8 cellular contexts compared by ENCODE assay signal in the genomic region with DNA sequence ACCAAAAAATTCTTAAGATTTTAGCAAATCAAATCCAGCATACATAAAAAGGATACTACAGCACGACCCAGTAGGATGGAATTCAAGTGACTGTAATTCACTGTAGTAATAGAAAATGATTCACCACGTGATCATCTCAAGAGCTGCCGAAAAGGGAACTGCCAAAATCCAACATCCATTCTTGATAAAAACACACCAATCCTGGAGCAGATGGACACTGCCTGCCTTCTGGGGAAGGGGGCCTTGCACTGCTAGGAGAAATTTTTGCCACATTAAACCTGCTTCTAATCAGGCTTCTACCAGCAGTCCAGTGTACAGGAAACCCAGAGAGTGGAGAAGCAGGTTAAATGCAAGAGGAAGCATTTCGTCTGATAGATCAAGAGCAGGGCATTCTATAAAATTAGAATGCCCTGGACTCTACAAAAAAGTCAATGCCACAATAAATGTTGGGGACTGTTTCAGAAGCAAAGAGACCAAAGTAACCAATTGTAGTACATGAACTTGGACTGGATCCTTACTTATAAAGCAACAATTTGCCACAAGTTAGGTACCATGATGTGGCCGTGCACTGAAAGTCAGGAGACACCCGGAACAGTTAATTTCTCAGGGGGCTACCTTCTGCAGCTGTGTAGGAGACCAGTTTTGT. TPM values are rescaled to one million over a fixed set of nuclear protein-coding genes. Genes with fewer than 3 reads are reported as not detected.
DNase-seq lines count a peak whose midpoint lies in the region; ATAC-seq, FAIRE-seq and TF ChIP-seq lines count a peak whose summit lies in the region.
"Not testable (repeated sequence)": the region's sequence is repeated elsewhere in the genome, so short reads cannot be mapped to it uniquely, and the experiment has no call there.

No MANE protein-coding gene starts in this region.

- H2BK20ac ChIP-seq in H1 (ENCODE audit: low read length): not testable (repeated sequence)

- not testable (repeated sequence) for ATAC-seq in WTC11; memory B cell (ENCODE audit: low read depth)

- not testable (repeated sequence) for H3K4ac ChIP-seq in H1 (replicated peaks; ENCODE audit: insufficient read length, low read depth, low read length)

- CTCF ChIA-PET in AG04450 (lab: Charles Lee): interaction anchor here (0.6 to 1.5 kb wide), 3 partner anchors 100 to 167 kb away, joined by 3 to 8 read pairs (median 3); no protein-coding TSS in a partner anchor
- CTCF ChIA-PET in WTC11 (lab: Charles Lee): interaction anchor here (0.6 to 2.3 kb wide), 9 partner anchors 18 to 138 kb away, joined by 3 to 23 read pairs (median 6); partner anchors contain the start of gene ZNF74
- CTCF ChIA-PET in activated naive CD4-positive, alpha-beta T cell treated with anti-CD3 and anti-CD28 coated beads for 36 hours (lab: Charles Lee): interaction anchor here (0.8 to 1.8 kb wide), 5 partner anchors 12 to 75 kb away, joined by 4 to 6 read pairs (median 4); partner anchors contain the start of gene ZNF74
- CTCF ChIA-PET in H1 (lab: Charles Lee; ENCODE audit: partially characterized antibody): interaction anchor here (0.6 to 2.8 kb wide), 15 partner anchors 8 to 295 kb away, joined by 3 to 11 read pairs (median 3); no protein-coding TSS in a partner anchor

- H4K5ac ChIP-seq in H1 (ENCODE audit: insufficient read length, low read depth, low read length): not testable (repeated sequence)

- H2AFZ ChIP-seq in H1 (ENCODE audit: low read length): not testable (repeated sequence)

- not testable (repeated sequence) for H2BK15ac ChIP-seq in H1 (ENCODE audit: low read length)

- peaks cover 36% of the 10 kb centered on the region for H3K4me1 Mint-ChIP-seq in WTC11
- peaks cover 49% of the 10 kb centered on the region for H3K4me1 Mint-ChIP-seq in activated naive CD4-positive, alpha-beta T cell treated with anti-CD3 and anti-CD28 coated beads for 36 hours (ENCODE audit: low read depth)
- not testable (repeated sequence) for H3K4me1 Mint-ChIP-seq in memory B cell

- intact Hi-C loops in activated naive CD4-positive, alpha-beta T cell treated with anti-CD3 and anti-CD28 coated beads for 36 hours (cut with micrococcal nuclease): not testable (repeated sequence)

- not testable (repeated sequence) for TF ChIP-seq CTCF in AG04450 (IDR thresholded peaks at IDR 0.05; ENCODE audit: low read depth, low read length); WTC11 (IDR thresholded peaks at IDR 0.05); H1 (IDR thresholded peaks at IDR 0.05; ENCODE audit: control extremely low read depth in 1 of 3, insufficient read depth in 1 of 3, low read depth in 1 of 3, low read length in 3 of 3)

- not testable (repeated sequence) for H4K20me1 ChIP-seq in H1 (replicated peaks in 1 of 2; ENCODE audit: control insufficient read depth in 1 of 2, insufficient read depth in 2 of 2, low read length in 2 of 2)

- FAIRE-seq in H1 (lab: Jason Lieb, UNC): peak; percentile 42

- not testable (repeated sequence) for H3K9me3 Mint-ChIP-seq in WTC11; activated naive CD4-positive, alpha-beta T cell treated with anti-CD3 and anti-CD28 coated beads for 36 hours; memory B cell

- H3K79me1 ChIP-seq in H1 (ENCODE audit: low read depth, low read length): not testable (repeated sequence)

- H4K8ac ChIP-seq in H1 (ENCODE audit: extremely low read depth, insufficient read depth, low read length): not testable (repeated sequence)

- H3K23ac ChIP-seq in H1 (ENCODE audit: insufficient read length): not testable (repeated sequence)

- not testable (repeated sequence) for H3K18ac ChIP-seq in H1 (ENCODE audit: extremely low read depth, low read length)

- not testable (repeated sequence) for H3K4me1 ChIP-seq in H1 (replicated peaks in 1 of 4; ENCODE audit: control insufficient read depth in 3 of 4, insufficient read depth in 4 of 4, low read length in 3 of 4)
- H3K4me1 ChIP-seq in skeletal muscle satellite cell (ENCODE audit: control insufficient read depth, insufficient read depth, low read length): peaks cover 27% of the 10 kb centered on the region

- H3K36me3 Mint-ChIP-seq in WTC11; activated naive CD4-positive, alpha-beta T cell treated with anti-CD3 and anti-CD28 coated beads for 36 hours (ENCODE audit: low read depth); memory B cell: not testable (repeated sequence)

- not testable (repeated sequence) for H3K27me3 ChIP-seq in AG04450 (ENCODE audit: control insufficient read depth, insufficient read depth, low read length); H1 (replicated peaks in 1 of 4; ENCODE audit: control insufficient read depth in 3 of 4, extremely low read depth in 1 of 4, insufficient read depth in 3 of 4, low read length in 3 of 4); skeletal muscle satellite cell (ENCODE audit: control insufficient read depth, insufficient read depth, low read length)

- peak overlapping the region; percentile 7; the same call in 1 of the 2 replicates for H3K4me3 ChIP-seq in AG04450 (ENCODE audit: low read depth, low read length)
- not testable (repeated sequence) for H3K4me3 ChIP-seq in H1 (ENCODE audit: extremely low read depth in 1 of 4, insufficient read depth in 2 of 4, low read depth in 3 of 4, low read length in 4 of 4)
- peak overlapping the region; percentile 20 for H3K4me3 ChIP-seq in skeletal muscle satellite cell (ENCODE audit: low read length)

- H3K56ac ChIP-seq in H1 (replicated peaks; ENCODE audit: insufficient read length, low read depth, low read length): not testable (repeated sequence)

- not testable (repeated sequence) for H2BK120ac ChIP-seq in H1 (replicated peaks; ENCODE audit: low read depth, low read length)

- H4K91ac ChIP-seq in H1 (replicated peaks; ENCODE audit: insufficient read length, low read length): not testable (repeated sequence)

- H3K14ac ChIP-seq in H1 (ENCODE audit: insufficient read length): not testable (repeated sequence)

- H3K27ac ChIP-seq in AG04450 (ENCODE audit: low read depth, low read length); H1 (ENCODE audit: low read depth, low read length): not testable (repeated sequence)

- H3K27ac Mint-ChIP-seq in WTC11; activated naive CD4-positive, alpha-beta T cell treated with anti-CD3 and anti-CD28 coated beads for 36 hours; memory B cell: not testable (repeated sequence)

- not testable (repeated sequence) for H3K79me2 ChIP-seq in H1 (ENCODE audit: control insufficient read depth in 1 of 2, insufficient read depth in 2 of 2, low read length in 2 of 2)

- H3K9me3 ChIP-seq in AG04450 (ENCODE audit: control insufficient read depth, insufficient read depth, low read length); H1 (ENCODE audit: insufficient read depth in 2 of 2, low read depth in 1 of 2, low read length in 1 of 2); skeletal muscle satellite cell (replicated peaks; ENCODE audit: low read length): not testable (repeated sequence)

- TF ChIP-seq POLR2A in H1 (IDR thresholded peaks at IDR 0.05; ENCODE audit: control extremely low read depth in 1 of 2, low read depth in 2 of 2, low read length in 2 of 2): not testable (repeated sequence)

- H3K36me3 ChIP-seq in H1 (ENCODE audit: control insufficient read depth in 2 of 4, insufficient read depth in 4 of 4, low read length in 3 of 4); skeletal muscle satellite cell (ENCODE audit: insufficient read depth, low read length): not testable (repeated sequence)

- not testable (repeated sequence) for H2BK12ac ChIP-seq in H1 (ENCODE audit: low read depth, low read length)

- H3K27me3 Mint-ChIP-seq in WTC11 (ENCODE audit: low read depth); activated naive CD4-positive, alpha-beta T cell treated with anti-CD3 and anti-CD28 coated beads for 36 hours (ENCODE audit: low read depth); memory B cell: not testable (repeated sequence)

- not testable (repeated sequence) for H3K4me2 ChIP-seq in H1 (ENCODE audit: insufficient read depth in 1 of 2, low read depth in 2 of 2, low read length in 2 of 2)
- peak overlapping the region; percentile 97 for H3K4me2 ChIP-seq in skeletal muscle satellite cell (ENCODE audit: low read length)

- not testable (repeated sequence) for H3K9ac ChIP-seq in H1 (replicated peaks in 1 of 4; ENCODE audit: extremely low read depth in 1 of 4, low read depth in 3 of 4, low read length in 3 of 4); skeletal muscle satellite cell (ENCODE audit: low read depth, low read length)

- POLR2A ChIA-PET in AG04450 (lab: Yijun Ruan, JAX); WTC11 (lab: Charles Lee); H1 (lab: Charles Lee; ENCODE audit: partially characterized antibody): not testable (repeated sequence)

- not testable (repeated sequence) for TF ChIP-seq RAD21 in H1 (IDR thresholded peaks at IDR 0.05 in 1 of 2, conservative IDR thresholded peaks at IDR 0.05 in 1 of 2; ENCODE audit: low read depth in 2 of 2, low read length in 2 of 2)

- DNase-seq in AG04450 (ENCODE audit: low read depth, low spot score); WTC11 (ENCODE audit: low spot score); activated naive CD4-positive, alpha-beta T cell treated with anti-CD3 and anti-CD28 coated beads for 36 hours; H1 (ENCODE audit: low read depth in 1 of 2, low spot score in 2 of 2): not testable (repeated sequence)
- DNase-seq in ELR (ENCODE audit: low read depth): peak; percentile 15
- peak; percentile 8 to 10 for DNase-seq in NOMO-1 (lab: John Stamatoyannopoulos, UW; ENCODE audit: unreplicated experiment in 2 of 2)
- DNase-seq in memory B cell (ENCODE audit: low spot score in 2 of 2): peak in 1 of 2 donors; percentile 7

- 72% methylated on average over 6 of the region's 6 CpGs; no CpG with 5 or more reads in 1 of the 2 experiments for WGBS in H1 (ENCODE audit: extremely low coverage in 1 of 2, insufficient coverage in 1 of 2, insufficient read length in 1 of 2, insufficient replicate concordance in 2 of 2, low coverage in 1 of 2, low lambda C conversion rate in 2 of 2, missing lambda C conversion rate in 1 of 2), 2 experiments

- H3K4me3 Mint-ChIP-seq in WTC11 (peak overlapping the region; percentile 91), memory B cell (peak overlapping the region; percentile 87)
- H3K4me3 Mint-ChIP-seq in activated naive CD4-positive, alpha-beta T cell treated with anti-CD3 and anti-CD28 coated beads for 36 hours: peak overlapping the region; percentile 92

- H3K23me2 ChIP-seq in H1 (ENCODE audit: low read depth, low read length): not testable (repeated sequence)

- H2AK5ac ChIP-seq in H1 (ENCODE audit: low read depth, low read length): not testable (repeated sequence)

- not testable (repeated sequence) for TF ChIP-seq EP300 in H1 (IDR thresholded peaks at IDR 0.05; ENCODE audit: borderline replicate concordance in 1 of 2, low read depth in 2 of 2, low read length in 2 of 2)

- not testable (repeated sequence) for H2BK5ac ChIP-seq in H1 (ENCODE audit: low read depth, low read length)

RNA-seq across cellular contexts. Expression of gene DGCR6L, which starts 1.7 kb away (rescaled TPM):
- 45.4 and 60.9 TPM in 2 replicates for polyA plus RNA-seq in AG04450 (2011; rRNA removed)
- polyA minus RNA-seq in AG04450 (2011; rRNA and poly(A)+ RNA removed): 19.9 and 20.9 TPM in 2 replicates
- 61.9 to 68.5 TPM (median 63.6 TPM) in 3 replicates for total RNA-seq in WTC11 (2021)
- 10 to 100 TPM; 21.5 TPM for total RNA-seq in activated naive CD4-positive, alpha-beta T cell treated with anti-CD3 and anti-CD28 coated beads for 36 hours
- total RNA-seq in H1 (2021; fragmentation: NEBNext Ultra II Directional; extraction: Animal tissue kit (Norgen Biotek cat#: 25700)): 41.9 and 43.6 TPM in 2 replicates
- polyA plus RNA-seq in H1 (2011; rRNA removed): 72.6 and 93.5 TPM in 2 replicates
- 82.8 TPM for polyA plus RNA-seq in H1 (2011; cell fraction: cytosol; rRNA removed)
- 56.9 TPM for polyA plus RNA-seq in H1 (2011; cell fraction: nucleus; rRNA removed)
- polyA plus RNA-seq in H1 (2012, experiment 1 of 2): 26.0 to 54.5 TPM (median 49.4 TPM) in 4 replicates
- polyA plus RNA-seq in H1 (2012, experiment 2 of 2): 59.2 TPM
- 26.6 TPM for polyA plus RNA-seq in H1 (2013, experiment 1 of 2)
- 25.1 TPM for polyA plus RNA-seq in H1 (2013, experiment 2 of 2)
- polyA minus RNA-seq in H1 (2011; rRNA and poly(A)+ RNA removed): 12.0 and 15.2 TPM in 2 replicates
- 18.9 TPM for polyA minus RNA-seq in H1 (2011; cell fraction: cytosol; rRNA and poly(A)+ RNA removed)
- 16.5 TPM for polyA minus RNA-seq in H1 (2011; cell fraction: nucleus; rRNA and poly(A)+ RNA removed)
- total RNA-seq in skeletal muscle satellite cell (2012; rRNA removed): 54.8 and 55.5 TPM in 2 replicates

RNA-seq across cellular contexts. Expression of gene RTN4R, which starts 50.0 kb away (rescaled TPM):
- 0.16 and 0.38 TPM in 2 replicates for polyA plus RNA-seq in AG04450 (2011; rRNA removed)
- polyA minus RNA-seq in AG04450 (2011; rRNA and poly(A)+ RNA removed): 0.23 and 0.26 TPM in 2 replicates
- total RNA-seq in WTC11 (2021): 23.0 to 27.0 TPM (median 25.0 TPM) in 3 replicates
- total RNA-seq in activated naive CD4-positive, alpha-beta T cell treated with anti-CD3 and anti-CD28 coated beads for 36 hours: 1 to 10 TPM; 2.1 to 2.5 TPM
- 21.8 and 22.5 TPM in 2 replicates for total RNA-seq in H1 (2021; fragmentation: NEBNext Ultra II Directional; extraction: Animal tissue kit (Norgen Biotek cat#: 25700))
- polyA plus RNA-seq in H1 (2011; rRNA removed): 41.3 and 51.5 TPM in 2 replicates
- 24.6 TPM for polyA plus RNA-seq in H1 (2011; cell fraction: cytosol; rRNA removed)
- polyA plus RNA-seq in H1 (2011; cell fraction: nucleus; rRNA removed): 24.0 TPM
- polyA plus RNA-seq in H1 (2012, experiment 1 of 2): 11.0 to 25.6 TPM (median 23.1 TPM) in 4 replicates
- polyA plus RNA-seq in H1 (2012, experiment 2 of 2): 19.1 TPM
- 30.2 TPM for polyA plus RNA-seq in H1 (2013, experiment 1 of 2)
- 29.2 TPM for polyA plus RNA-seq in H1 (2013, experiment 2 of 2)
- 10.5 and 13.6 TPM in 2 replicates for polyA minus RNA-seq in H1 (2011; rRNA and poly(A)+ RNA removed)
- 23.1 TPM for polyA minus RNA-seq in H1 (2011; cell fraction: cytosol; rRNA and poly(A)+ RNA removed)
- 9.8 TPM for polyA minus RNA-seq in H1 (2011; cell fraction: nucleus; rRNA and poly(A)+ RNA removed)
- total RNA-seq in skeletal muscle satellite cell (2012; rRNA removed): under 0.01 and 0.25 TPM in 2 replicates
